1 cellular context compared by ENCODE assay signal in the genomic region with DNA sequence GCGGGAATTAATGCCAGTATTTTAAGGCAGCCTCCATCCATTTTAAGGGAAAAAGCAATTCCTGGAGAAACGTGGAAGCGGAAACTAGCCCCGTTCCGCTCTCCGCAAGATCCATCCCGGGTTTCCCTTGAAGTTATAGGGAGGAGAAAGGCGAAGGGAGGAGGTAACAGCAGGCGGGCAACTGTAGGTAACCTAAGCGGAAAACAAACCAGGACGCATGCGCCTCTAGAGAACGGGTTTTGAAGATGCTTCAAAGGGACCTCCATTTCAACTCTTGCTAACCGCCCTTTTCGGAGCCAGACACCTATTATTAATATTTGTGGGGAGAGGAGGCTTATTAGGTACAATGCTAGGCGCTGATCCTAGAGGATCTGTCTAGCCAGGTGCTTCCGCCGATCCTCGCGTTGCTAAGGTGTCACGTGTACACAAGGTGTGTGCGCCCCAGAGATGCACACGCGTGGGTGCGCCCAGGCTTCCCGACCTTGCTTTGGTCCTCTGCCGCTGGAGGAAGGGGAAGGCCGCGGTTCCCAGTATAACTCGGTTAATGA.
TF ChIP-seq lines count a peak whose summit lies in the region.

No MANE protein-coding gene starts in this region.

TF ChIP-seq in SK-N-SH treated with all-trans-retinoic acid at 6 μM for 48 hours, 23 proteins besides CTCF, POLR2A, EP300 and RAD21 (continued from another document):
- TF ChIP-seq PPARA (CRISPR knock-in tag; IDR thresholded peaks at IDR 0.05; ENCODE audit: borderline replicate concordance) (no peak), BACH2 (CRISPR knock-in tag; IDR thresholded peaks at IDR 0.05; ENCODE audit: borderline replicate concordance) (no peak), GLIS3 (CRISPR knock-in tag; IDR thresholded peaks at IDR 0.05) (no peak), ARNTL (CRISPR knock-in tag; IDR thresholded peaks at IDR 0.05; ENCODE audit: borderline replicate concordance, low read depth) (no peak), ZNF8 (CRISPR knock-in tag; IDR thresholded peaks at IDR 0.05) (no peak), ZNF565 (CRISPR knock-in tag; conservative IDR thresholded peaks at IDR 0.05; ENCODE audit: low read depth) (no peak), CSDC2 (CRISPR knock-in tag; IDR thresholded peaks at IDR 0.05) (no peak), OSR1 (CRISPR knock-in tag; IDR thresholded peaks at IDR 0.05) (no peak)
- TF ChIP-seq, protein P1, sequence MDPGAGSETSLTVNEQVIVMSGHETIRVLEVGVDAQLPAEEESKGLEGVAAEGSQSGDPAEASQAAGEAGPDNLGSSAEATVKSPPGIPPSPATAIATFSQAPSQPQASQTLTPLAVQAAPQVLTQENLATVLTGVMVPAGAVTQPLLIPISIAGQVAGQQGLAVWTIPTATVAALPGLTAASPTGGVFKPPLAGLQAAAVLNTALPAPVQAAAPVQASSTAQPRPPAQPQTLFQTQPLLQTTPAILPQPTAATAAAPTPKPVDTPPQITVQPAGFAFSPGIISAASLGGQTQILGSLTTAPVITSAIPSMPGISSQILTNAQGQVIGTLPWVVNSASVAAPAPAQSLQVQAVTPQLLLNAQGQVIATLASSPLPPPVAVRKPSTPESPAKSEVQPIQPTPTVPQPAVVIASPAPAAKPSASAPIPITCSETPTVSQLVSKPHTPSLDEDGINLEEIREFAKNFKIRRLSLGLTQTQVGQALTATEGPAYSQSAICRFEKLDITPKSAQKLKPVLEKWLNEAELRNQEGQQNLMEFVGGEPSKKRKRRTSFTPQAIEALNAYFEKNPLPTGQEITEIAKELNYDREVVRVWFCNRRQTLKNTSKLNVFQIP (CRISPR knock-in tag; IDR thresholded peaks at IDR 0.05; ENCODE audit: borderline replicate concordance, low read depth) = no peak
- TF ChIP-seq, protein P2, sequence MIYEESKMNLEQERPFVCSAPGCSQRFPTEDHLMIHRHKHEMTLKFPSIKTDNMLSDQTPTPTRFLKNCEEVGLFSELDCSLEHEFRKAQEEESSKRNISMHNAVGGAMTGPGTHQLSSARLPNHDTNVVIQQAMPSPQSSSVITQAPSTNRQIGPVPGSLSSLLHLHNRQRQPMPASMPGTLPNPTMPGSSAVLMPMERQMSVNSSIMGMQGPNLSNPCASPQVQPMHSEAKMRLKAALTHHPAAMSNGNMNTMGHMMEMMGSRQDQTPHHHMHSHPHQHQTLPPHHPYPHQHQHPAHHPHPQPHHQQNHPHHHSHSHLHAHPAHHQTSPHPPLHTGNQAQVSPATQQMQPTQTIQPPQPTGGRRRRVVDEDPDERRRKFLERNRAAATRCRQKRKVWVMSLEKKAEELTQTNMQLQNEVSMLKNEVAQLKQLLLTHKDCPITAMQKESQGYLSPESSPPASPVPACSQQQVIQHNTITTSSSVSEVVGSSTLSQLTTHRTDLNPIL (CRISPR knock-in tag; IDR thresholded peaks at IDR 0.05; ENCODE audit: low read depth) = no peak
TF ChIP-seq in SK-N-SH treated with all-trans-retinoic acid at 6 μM for 48 hours: peak in this region for 0.
